Comparison of ENCODE assay signal across 1 cellular context in genomic region chr6:135498178-135498841, GRCh38.
TF ChIP-seq lines count a peak whose summit lies in the region.

No MANE protein-coding gene starts in this region.

TF ChIP-seq in K562, 482 proteins besides CTCF, POLR2A, EP300 and RAD21 (continued from another document and continues in another):
- TF ChIP-seq ZNF318 (IDR thresholded peaks at IDR 0.05; ENCODE audit: borderline replicate concordance in 1 of 2, low read depth in 1 of 2), result 0 out of 4 replicates have a peak, but pooled peaks of 1 of the 2 experiments have one; percentile 62
- 0 out of 2 replicates have a peak, but pooled peaks have one; percentile 35 for TF ChIP-seq ATF6 (CRISPR knock-in tag; IDR thresholded peaks at IDR 0.05)
- peak; percentile 74 for TF ChIP-seq ZKSCAN8 (CRISPR knock-in tag; IDR thresholded peaks at IDR 0.05)
- TF ChIP-seq CHD2 (IDR thresholded peaks at IDR 0.05; ENCODE audit: low read depth, low read length), result no peak
- TF ChIP-seq ZNF76 (CRISPR knock-in tag; IDR thresholded peaks at IDR 0.05; ENCODE audit: borderline replicate concordance), result no peak
- peak; percentile 37; the same call in 1 of the 2 replicates for TF ChIP-seq TEAD4 (IDR thresholded peaks at IDR 0.05; ENCODE audit: low read length)
- TF ChIP-seq TEAD4 (CRISPR knock-in tag; IDR thresholded peaks at IDR 0.05; ENCODE audit: borderline replicate concordance), result no peak
- peak; percentile 66; the same call in 1 of the 2 replicates for TF ChIP-seq ERF (CRISPR knock-in tag; IDR thresholded peaks at IDR 0.05)
- TF ChIP-seq ZEB2 (IDR thresholded peaks at IDR 0.05), result peak; percentile 35; the same call in 1 of the 2 replicates
- peak; percentile 11; the same call in 1 of the 2 replicates for TF ChIP-seq ZNF354B (CRISPR knock-in tag; IDR thresholded peaks at IDR 0.05)
- peak; percentile 40; the same call in 1 of the 2 replicates for TF ChIP-seq MTA1 (IDR thresholded peaks at IDR 0.05; ENCODE audit: borderline replicate concordance)
- TF ChIP-seq CREB3 (tag; conservative IDR thresholded peaks at IDR 0.05; ENCODE audit: low read depth), result peak; percentile 36; the same call in 1 of the 2 replicates
- peak; percentile 48; the same call in 1 of the 2 replicates for TF ChIP-seq SMARCE1 (IDR thresholded peaks at IDR 0.05)
- peak; percentile 51; the same call in 1 of the 2 replicates for TF ChIP-seq ARID2 (IDR thresholded peaks at IDR 0.05)
- peak in 1 of 2 experiments; percentile 72; a peak in 1 of 4 replicates for TF ChIP-seq SRF (CRISPR knock-in tag; IDR thresholded peaks at IDR 0.05)
- no peak for TF ChIP-seq CBX5 (IDR thresholded peaks at IDR 0.05; ENCODE audit: borderline replicate concordance, low read depth)
- TF ChIP-seq NFRKB (IDR thresholded peaks at IDR 0.05; ENCODE audit: low read depth), result peak; percentile 98
- TF ChIP-seq NCOA6 (IDR thresholded peaks at IDR 0.05), result no peak
- peak; percentile 30; the same call in 1 of the 2 replicates for TF ChIP-seq ZNF512 (tag; IDR thresholded peaks at IDR 0.05)
- peak; percentile 67 for TF ChIP-seq SUPT5H (IDR thresholded peaks at IDR 0.05)
- 0 out of 2 replicates have a peak, but pooled peaks have one; percentile 8 for TF ChIP-seq CBFA2T3 (IDR thresholded peaks at IDR 0.05)
- peak in 1 of 2 experiments; percentile 11; a peak in 1 of 4 replicates for TF ChIP-seq RCOR1 (IDR thresholded peaks at IDR 0.05; ENCODE audit: borderline replicate concordance in 1 of 2, low read depth in 2 of 2, low read length in 2 of 2)
- TF ChIP-seq TBP (optimal IDR thresholded peaks at IDR 0.05; ENCODE audit: low read depth, low read length), result peak; percentile 87
- TF ChIP-seq MTA3 (IDR thresholded peaks at IDR 0.05; ENCODE audit: borderline replicate concordance), result peak; percentile 72; the same call in 1 of the 2 replicates
- TF ChIP-seq ATF3 (IDR thresholded peaks at IDR 0.05), result peak; percentile 96
- TF ChIP-seq ATF3 (CRISPR knock-in tag; conservative IDR thresholded peaks at IDR 0.05), result peak; percentile 90
- peak; percentile 58 for TF ChIP-seq PHF20 (IDR thresholded peaks at IDR 0.05; ENCODE audit: partially characterized antibody)
- peak; percentile 29 to 79 for TF ChIP-seq AFF1 (IDR thresholded peaks at IDR 0.05; ENCODE audit: low read depth in 1 of 2, partially characterized antibody in 2 of 2)
- TF ChIP-seq ZNF23 (CRISPR knock-in tag; IDR thresholded peaks at IDR 0.05), result no peak
- TF ChIP-seq ZNF282 (CRISPR knock-in tag; IDR thresholded peaks at IDR 0.05), result no peak
- no peak for TF ChIP-seq NCOA4 (IDR thresholded peaks at IDR 0.05; ENCODE audit: partially characterized antibody)
- TF ChIP-seq SRSF7 (optimal IDR thresholded peaks at IDR 0.05; ENCODE audit: low read depth, low read length), result no peak
- TF ChIP-seq FOSL1 (tag; conservative IDR thresholded peaks at IDR 0.05), result peak; percentile 98
- peak; percentile 27 for TF ChIP-seq FOS (IDR thresholded peaks at IDR 0.05; ENCODE audit: extremely low read depth, insufficient read length)
- 0 out of 4 replicates have a peak, but pooled peaks of 1 of the 2 experiments have one; percentile 10 for TF ChIP-seq ETV6 (IDR thresholded peaks at IDR 0.05; ENCODE audit: borderline replicate concordance in 1 of 2, low read depth in 2 of 2, low read length in 1 of 2)
- 0 out of 2 replicates have a peak, but pooled peaks have one; percentile 46 for TF ChIP-seq ETV6 (CRISPR knock-in tag; IDR thresholded peaks at IDR 0.05; ENCODE audit: borderline replicate concordance)
- peak; percentile 16; the same call in 1 of the 2 replicates for TF ChIP-seq FOXM1 (IDR thresholded peaks at IDR 0.05; ENCODE audit: low read depth)
- no peak for TF ChIP-seq FOXM1 (CRISPR knock-in tag; IDR thresholded peaks at IDR 0.05; ENCODE audit: low read depth)
- TF ChIP-seq TAF1 (IDR thresholded peaks at IDR 0.05; ENCODE audit: control insufficient read depth, extremely low read depth, insufficient read depth, low read length, severe bottlenecking), result peak; percentile 95
- peak; percentile 57 for TF ChIP-seq KDM5B (IDR thresholded peaks at IDR 0.05; ENCODE audit: insufficient replicate concordance, low read depth, low read length)
- peak; percentile 8; the same call in 1 of the 2 replicates for TF ChIP-seq CREB3L1 (IDR thresholded peaks at IDR 0.05; ENCODE audit: borderline replicate concordance, low read depth)
